In genomic region chr14:30872602-30873001, GRCh38 we compare ENCODE assay signal across 18 cellular contexts. TPM values are rescaled to one million over a fixed set of nuclear protein-coding genes. Genes with fewer than 3 reads are reported as not detected.
DNase-seq lines count a peak whose midpoint lies in the region; ATAC-seq, FAIRE-seq and TF ChIP-seq lines count a peak whose summit lies in the region.
"Had no signal": no experiment of that assay in that cellular context is flagged by ENCODE, and none has a peak within 500 bp of the region (broad histone marks: within the 10 kb centered on the region; RNA-seq: fewer than 3 reads in every experiment).

No MANE protein-coding gene starts in this region.

- H3K9me1 ChIP-seq in K562 (ENCODE audit: control insufficient read depth, insufficient read depth, low read length): no peaks in the 10 kb centered on the region

- FAIRE-seq in K562 (lab: Jason Lieb, UNC) (no peak), GM19239 (lab: Jason Lieb, UNC) (no peak)
- FAIRE-seq: GM12891 had no signal

- intact Hi-C loops in K562 (cut with micrococcal nuclease): loop anchor here (5.0 kb wide), 1 partner anchor 110 kb away; no protein-coding TSS in a partner anchor

- peak overlapping the region; percentile 97 for H2AFZ ChIP-seq in K562 (ENCODE audit: low read depth, low read length)

- no peak for TF ChIP-seq POLR2A in K562 (conservative IDR thresholded peaks at IDR 0.05)

- H3K27ac ChIP-seq in HEK293 (ENCODE audit: extremely low read depth, low read depth, low read length) (no peak overlapping the region), K562 (ENCODE audit: extremely low read depth, low read depth, low read length) (no peak overlapping the region)
- H3K27ac ChIP-seq: C4-2B had no signal

- TF ChIP-seq CTCF in HEK293 (tag by site-specific recombination; IDR thresholded peaks at IDR 0.05) (no peak), K562 (IDR thresholded peaks at IDR 0.05 in 2 of 3, conservative IDR thresholded peaks at IDR 0.05 in 1 of 3; ENCODE audit: insufficient read depth in 2 of 3, low read depth in 1 of 3, low read length in 3 of 3) (no peak), neural crest cell (conservative IDR thresholded peaks at IDR 0.05) (no peak)

- H3K4me1 Mint-ChIP-seq in neural crest cell: peaks cover 10% of the 10 kb centered on the region

- CTCF ChIA-PET in HEK293 (lab: Yijun Ruan, JAX): interaction anchor here (0.6 kb wide), 1 partner anchor 9 kb away, joined by 5 read pairs; no protein-coding TSS in a partner anchor
- CTCF ChIA-PET in K562 (lab: Yijun Ruan, JAX; ENCODE audit: low intra/inter-chr PET ratio): no interaction called here

- no peak for TF ChIP-seq EP300 in K562 (IDR thresholded peaks at IDR 0.05; ENCODE audit: low read length)

- WGBS in K562 (ENCODE audit: insufficient coverage, low coverage, missing lambda C conversion rate): 40% methylated on average over 1 of the region's 1 CpG

- H3K9me3 ChIP-seq in HEK293 (ENCODE audit: control insufficient read depth, insufficient read depth, low read depth, low read length) (no peaks in the 10 kb centered on the region), K562 (replicated peaks; ENCODE audit: control insufficient read depth, insufficient read depth, low read depth, low read length) (no peaks in the 10 kb centered on the region)

- H3K36me3 ChIP-seq in HEK293 (ENCODE audit: control insufficient read depth in 2 of 2, insufficient read depth in 1 of 2, low read length in 2 of 2) (peaks cover 6 to 7% of the 10 kb centered on the region in 2 experiments), K562 (ENCODE audit: control insufficient read depth, insufficient read depth, low read length) (peaks cover 13% of the 10 kb centered on the region; the same call in 2 of the 3 replicates)

- H3K27me3 ChIP-seq in K562 (ENCODE audit: control insufficient read depth in 2 of 2, insufficient read depth in 2 of 2, low read length in 2 of 2): no peaks in the 10 kb centered on the region

- no peaks in the 10 kb centered on the region for H4K20me1 ChIP-seq in K562 (replicated peaks; ENCODE audit: control insufficient read depth, insufficient read depth, low read length)

- H3K27me3 Mint-ChIP-seq in neural crest cell (ENCODE audit: low read depth): peaks cover 63% of the 10 kb centered on the region

- BruUV-seq in K562 (replicated peaks; lab: Mats Ljungman, UMichigan): no TSS peak

- H3K9ac ChIP-seq in K562 (ENCODE audit: insufficient read depth in 1 of 2, low read depth in 2 of 2, low read length in 2 of 2): peak overlapping the region in 1 of 2 experiments; percentile 82; a peak in 2 of 4 replicates

- in situ Hi-C loops in K562 (cut with MboI): no loop called here

- H3K4me2 ChIP-seq in K562 (ENCODE audit: insufficient read depth, low read length): peak overlapping the region; percentile 18; the same call in 1 of the 2 replicates

- H3K36me3 Mint-ChIP-seq in neural crest cell (ENCODE audit: low read depth): no peaks in the 10 kb centered on the region

- TF ChIP-seq RAD21 in K562 (CRISPR knock-in tag; conservative IDR thresholded peaks at IDR 0.05 in 1 of 2, IDR thresholded peaks at IDR 0.05 in 1 of 2): no peak

- POLR2A ChIA-PET in HEK293 (lab: Yijun Ruan, JAX) (no interaction called here), K562 (lab: Yijun Ruan, JAX) (no interaction called here)

- H3K4me1 ChIP-seq in HEK293 (ENCODE audit: control insufficient read depth, insufficient read depth, low read length) (peaks cover 5% of the 10 kb centered on the region; the same call in 1 of the 2 replicates), K562 (replicated peaks in 1 of 2; ENCODE audit: control insufficient read depth in 2 of 2, insufficient read depth in 2 of 2, low read length in 2 of 2) (peaks cover 15 to 22% of the 10 kb centered on the region in 2 experiments; a peak in 4 of 5 replicates)

- H3K4me3 Mint-ChIP-seq in neural crest cell: peak overlapping the region; percentile 17

- H3K27ac Mint-ChIP-seq in neural crest cell (ENCODE audit: unreplicated experiment): no peak overlapping the region

- no peaks in the 10 kb centered on the region for H3K9me3 Mint-ChIP-seq in neural crest cell

- H3K79me2 ChIP-seq in K562 (ENCODE audit: control insufficient read depth, insufficient read depth, low read length): peaks cover 32% of the 10 kb centered on the region

- DNase-seq in COR-L47 (lab: John Stamatoyannopoulos, UW) (peak; percentile 68), K562 (ENCODE audit: extremely low read depth in 1 of 4, low spot score in 3 of 4) (no peak), neural crest cell (ENCODE audit: low read depth, low spot score) (no peak), GM19239 (ENCODE audit: insufficient read length, low spot score) (no peak)
- DNase-seq: DMS 273 treated with DMSO at 0.1 percent for 48 hours, GF-D8, IMR-90, NCI-H2081 treated with DMSO at 0.1 percent for 48 hours, NCI-H226, NCI-H524 treated with DMSO at 0.1 percent for 48 hours, RPMI8226, SIG-M5 had no signal

- ATAC-seq in K562 (no peak), GM19455 (IDR thresholded peaks at IDR 0.05; ENCODE audit: unreplicated experiment) (no peak), HG03196 (IDR thresholded peaks at IDR 0.05; ENCODE audit: unreplicated experiment) (no peak)

- H3K4me3 ChIP-seq in HEK293 (ENCODE audit: low read depth, low read length) (no peak overlapping the region), K562 (no peak overlapping the region)

TF ChIP-seq in HEK293, 187 proteins besides CTCF, POLR2A, EP300 and RAD21 (continues in another document):
- no peak for TF ChIP-seq ZNF140 (tag by site-specific recombination; IDR thresholded peaks at IDR 0.05)
- no peak for TF ChIP-seq ZNF747 (tag by site-specific recombination; IDR thresholded peaks at IDR 0.05)
- TF ChIP-seq ZNF549 (tag by site-specific recombination; IDR thresholded peaks at IDR 0.05): no peak
- TF ChIP-seq ZSCAN23 (tag by site-specific recombination; IDR thresholded peaks at IDR 0.05): no peak

TF ChIP-seq in K562, 482 proteins besides CTCF, POLR2A, EP300 and RAD21:
- TF ChIP-seq ELK1 (CRISPR knock-in tag; IDR thresholded peaks at IDR 0.05) (no peak), SMARCC2 (IDR thresholded peaks at IDR 0.05; ENCODE audit: low read depth) (no peak)

RNA-seq across cellular contexts. Expression of gene COCH, which starts 1.8 kb away (rescaled TPM):
- 130 and 206 TPM in 2 replicates for total RNA-seq in K562 (2011; cell fraction: chromatin; rRNA removed; ENCODE audit: low replicate concordance)
- 128 and 147 TPM in 2 replicates for total RNA-seq in K562 (2011; cell fraction: nucleolus; rRNA removed)
- total RNA-seq in K562 (2011; cell fraction: nucleoplasm; rRNA removed): 145 and 165 TPM in 2 replicates
- total RNA-seq in K562 (2014; rRNA removed) (64.8 and 70.0 TPM in 2 replicates), K562 (2014; rRNA removed; fragmentation: Illumina TruSeq; extraction: Trizol) (88.6 and 91.9 TPM in 2 replicates), K562 (2015; rRNA removed; fragmentation: Illumina TruSeq; extraction: Trizol) (69.3 and 69.7 TPM in 2 replicates), K562 (2021) (64.0 and 65.7 TPM in 2 replicates), neural crest cell (16.8 and 16.9 TPM in 2 replicates)
- polyA plus RNA-seq in K562 (2011; rRNA removed) (113 and 141 TPM in 2 replicates), K562 (2014; fragmentation: Illumina TruSeq; extraction: Trizol) (80.9 and 95.3 TPM in 2 replicates), K562 (2014; fragmentation: Nextera tagmentation; extraction: Ambion mirVana) (10 to 100 TPM; 27.0 to 36.8 TPM), K562 (2014; rRNA removed) (72.1 and 82.6 TPM in 2 replicates)
- 54.6 and 55.7 TPM in 2 replicates for polyA plus RNA-seq in K562 (2011; cell fraction: cytosol; rRNA removed)
- polyA plus RNA-seq in K562 (2011; cell fraction: nucleus; rRNA removed): 224 and 253 TPM in 2 replicates
- polyA plus RNA-seq in K562 (2012): 53.6 and 64.6 TPM in 2 replicates
- 70.0 and 76.8 TPM in 2 replicates for polyA minus RNA-seq in K562 (2011; rRNA and poly(A)+ RNA removed)
- 34.6 and 45.0 TPM in 2 replicates for polyA minus RNA-seq in K562 (2011; cell fraction: cytosol; rRNA and poly(A)+ RNA removed)
- 50.4 and 66.5 TPM in 2 replicates for polyA minus RNA-seq in K562 (2011; cell fraction: nucleus; rRNA and poly(A)+ RNA removed)
- total RNA-seq: H4 had no signal
